ENCODE assay signal across 19 cellular contexts in the genomic region with DNA sequence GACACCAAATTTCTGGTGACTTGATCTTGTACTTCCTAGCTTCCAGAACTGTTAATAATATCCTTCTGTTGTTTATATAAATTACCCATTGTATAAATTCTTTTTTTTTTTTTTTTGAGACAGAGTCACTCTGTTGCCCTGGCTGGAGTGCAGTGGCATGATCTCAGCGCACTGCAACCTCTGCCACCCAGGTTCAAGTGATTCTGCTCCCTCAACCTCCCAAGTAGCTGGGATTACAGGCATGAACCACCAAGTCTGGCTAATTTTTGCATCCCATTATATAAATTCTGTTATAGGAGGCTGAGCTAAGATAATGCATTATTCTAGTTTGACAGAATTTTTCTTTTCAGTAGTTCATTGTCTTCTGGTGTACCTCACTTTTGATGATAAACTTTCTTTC.
A peak's percentile ranks its signal among the peaks of the same experiment; 100 is the strongest.
DNase-seq lines count a peak whose midpoint lies in the region; ATAC-seq and TF ChIP-seq lines count a peak whose summit lies in the region.
"Had no signal": no experiment of that assay in that cellular context is flagged by ENCODE, and none has a peak within 500 bp of the region (broad histone marks: within the 10 kb centered on the region; RNA-seq: fewer than 3 reads in every experiment).

No MANE protein-coding gene starts in this region.

- CTCF ChIA-PET in PC-9 (lab: Charles Lee): no interaction called here

- H3K27me3 Mint-ChIP-seq in osteocyte (ENCODE audit: unreplicated experiment): no peaks in the 10 kb centered on the region

- no peaks in the 10 kb centered on the region for H4K20me1 ChIP-seq in PC-9 (ENCODE audit: insufficient read depth)

- no peak overlapping the region for H3K4me3 ChIP-seq in PC-9
- H3K4me3 ChIP-seq: GM23338 had no signal

- no peak overlapping the region for H3K4me3 Mint-ChIP-seq in osteocyte (ENCODE audit: unreplicated experiment)
- H3K4me3 Mint-ChIP-seq: CD4-positive, alpha-beta memory T cell; GM23338; H9; HFFc6 had no signal

- no peak for ATAC-seq in GM19467 (IDR thresholded peaks at IDR 0.05; ENCODE audit: unreplicated experiment)
- ATAC-seq in SK-N-SH treated with all-trans-retinoic acid at 6 μM for 48 hours: no peak
- ATAC-seq: GM23338 had no signal

- no peaks in the 10 kb centered on the region for H3K79me2 ChIP-seq in PC-9 (ENCODE audit: low read depth)

- no TSS peak for BruUV-seq in PC-9 (replicated peaks; lab: Mats Ljungman, UMichigan)

- peaks cover 8% of the 10 kb centered on the region; the same call in 1 of the 2 replicates for H3F3A ChIP-seq in PC-9 (ENCODE audit: insufficient read depth, low read depth)

- no peaks in the 10 kb centered on the region for H3K36me3 Mint-ChIP-seq in osteocyte (ENCODE audit: unreplicated experiment)
- H3K36me3 Mint-ChIP-seq: CD4-positive, alpha-beta memory T cell had no signal

- H3K4me1 Mint-ChIP-seq in osteocyte (ENCODE audit: unreplicated experiment): peaks cover 24% of the 10 kb centered on the region
- H3K4me1 Mint-ChIP-seq: CD4-positive, alpha-beta memory T cell had no signal

- H3K27ac Mint-ChIP-seq in osteocyte (ENCODE audit: unreplicated experiment): peak overlapping the region; percentile 43
- H3K27ac Mint-ChIP-seq: CD4-positive, alpha-beta memory T cell; GM23338; H9; HFFc6 had no signal

- peaks cover 8% of the 10 kb centered on the region for H3K9me3 ChIP-seq in PC-9 (ENCODE audit: insufficient read depth, low read depth)

- peaks cover 8% of the 10 kb centered on the region for H3K9me3 Mint-ChIP-seq in osteocyte (ENCODE audit: unreplicated experiment)
- H3K9me3 Mint-ChIP-seq: CD4-positive, alpha-beta memory T cell; HFFc6 had no signal

- H3K27me3 ChIP-seq in PC-9 (ENCODE audit: insufficient read depth, low read depth): no peaks in the 10 kb centered on the region

- POLR2A ChIA-PET in PC-9 (lab: Charles Lee; ENCODE audit: unreplicated experiment): no interaction called here

- H3K9me2 ChIP-seq in PC-9 (ENCODE audit: insufficient read depth): no peaks in the 10 kb centered on the region

- H3K27ac ChIP-seq in PC-9 (0 out of 2 replicates have a peak overlapping the region, but pooled peaks have one; percentile 5), epithelial cell of prostate (peak overlapping the region; percentile 89)
- H3K27ac ChIP-seq: 22Rv1 had no signal

- peaks cover 13% of the 10 kb centered on the region for H3K4me1 ChIP-seq in PC-9 (replicated peaks; ENCODE audit: insufficient read depth)

- H3K4me2 ChIP-seq in PC-9: no peak overlapping the region
- H3K4me2 ChIP-seq: GM23338 had no signal

- intact Hi-C loops in PC-9 (cut with micrococcal nuclease; ENCODE audit: unreplicated experiment): no loop called here

- no peak for TF ChIP-seq CTCF in PC-9 (conservative IDR thresholded peaks at IDR 0.05)
- TF ChIP-seq CTCF in osteocyte (IDR thresholded peaks at IDR 0.05): no peak

- peak; percentile 1 for DNase-seq in NCI-H446 treated with DMSO at 0.1 percent for 48 hours (lab: John Stamatoyannopoulos, UW)
- DNase-seq in NCI-H446 (lab: John Stamatoyannopoulos, UW): no peak
- no peak for DNase-seq in PC-9
- no peak for DNase-seq in epithelial cell of prostate (ENCODE audit: low read depth, low spot score)
- no peak for DNase-seq in osteocyte (ENCODE audit: extremely low spot score, unreplicated experiment)
- DNase-seq in NCI-H226: no peak
- DNase-seq: C1 segment of cervical spinal cord; Calu3; CD4-positive, alpha-beta memory T cell; COR-L47; DMS53; DMS79 treated with DMSO at 0.1 percent for 48 hours; GF-D8; H9; HFFc6 had no signal

- H3K36me3 ChIP-seq in PC-9 (ENCODE audit: low read depth): no peaks in the 10 kb centered on the region

- H2AFZ ChIP-seq in PC-9: no peak overlapping the region
- H2AFZ ChIP-seq: GM23338 had no signal

TF ChIP-seq in SK-N-SH treated with all-trans-retinoic acid at 6 μM for 48 hours, 23 proteins besides CTCF, POLR2A, EP300 and RAD21:
- TF ChIP-seq ZNF8 (CRISPR knock-in tag; IDR thresholded peaks at IDR 0.05): no peak
- no peak for TF ChIP-seq BACH2 (CRISPR knock-in tag; IDR thresholded peaks at IDR 0.05; ENCODE audit: borderline replicate concordance)
- no peak for TF ChIP-seq CSDC2 (CRISPR knock-in tag; IDR thresholded peaks at IDR 0.05)
- no peak for TF ChIP-seq TOX (CRISPR knock-in tag; IDR thresholded peaks at IDR 0.05; ENCODE audit: borderline replicate concordance)
- TF ChIP-seq GLIS3 (CRISPR knock-in tag; IDR thresholded peaks at IDR 0.05): no peak
- TF ChIP-seq ZNF565 (CRISPR knock-in tag; conservative IDR thresholded peaks at IDR 0.05; ENCODE audit: low read depth): no peak
- TF ChIP-seq, protein P1, sequence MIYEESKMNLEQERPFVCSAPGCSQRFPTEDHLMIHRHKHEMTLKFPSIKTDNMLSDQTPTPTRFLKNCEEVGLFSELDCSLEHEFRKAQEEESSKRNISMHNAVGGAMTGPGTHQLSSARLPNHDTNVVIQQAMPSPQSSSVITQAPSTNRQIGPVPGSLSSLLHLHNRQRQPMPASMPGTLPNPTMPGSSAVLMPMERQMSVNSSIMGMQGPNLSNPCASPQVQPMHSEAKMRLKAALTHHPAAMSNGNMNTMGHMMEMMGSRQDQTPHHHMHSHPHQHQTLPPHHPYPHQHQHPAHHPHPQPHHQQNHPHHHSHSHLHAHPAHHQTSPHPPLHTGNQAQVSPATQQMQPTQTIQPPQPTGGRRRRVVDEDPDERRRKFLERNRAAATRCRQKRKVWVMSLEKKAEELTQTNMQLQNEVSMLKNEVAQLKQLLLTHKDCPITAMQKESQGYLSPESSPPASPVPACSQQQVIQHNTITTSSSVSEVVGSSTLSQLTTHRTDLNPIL (CRISPR knock-in tag; IDR thresholded peaks at IDR 0.05; ENCODE audit: low read depth): no peak
